9 cellular contexts compared by ENCODE assay signal in genomic region chr18:32771871-32772499, GRCh38. TPM values are rescaled to one million over a fixed set of nuclear protein-coding genes. Genes with fewer than 3 reads are reported as not detected.
DNase-seq lines count a peak whose midpoint lies in the region; ATAC-seq and TF ChIP-seq lines count a peak whose summit lies in the region.
"Had no signal": no experiment of that assay in that cellular context is flagged by ENCODE, and none has a peak within 500 bp of the region (broad histone marks: within the 10 kb centered on the region; RNA-seq: fewer than 3 reads in every experiment).

No MANE protein-coding gene starts in this region.

- H3K27ac Mint-ChIP-seq in naive thymus-derived CD4-positive, alpha-beta T cell = no peak overlapping the region

- H3K27ac ChIP-seq in KMS-11 (no peak overlapping the region), colonic mucosa (no peak overlapping the region)
- H3K27ac ChIP-seq in naive thymus-derived CD4-positive, alpha-beta T cell (ENCODE audit: low read depth, low read length) = no peak overlapping the region
- no peak overlapping the region for H3K27ac ChIP-seq in effector memory CD4-positive, alpha-beta T cell (ENCODE audit: insufficient read depth, low read length, poor library complexity, severe bottlenecking)

- H3K27me3 ChIP-seq in KMS-11 (ENCODE audit: insufficient read depth, low read depth) (no peaks in the 10 kb centered on the region), colonic mucosa (peaks cover 35% of the 10 kb centered on the region)
- H3K27me3 ChIP-seq in naive thymus-derived CD4-positive, alpha-beta T cell (ENCODE audit: control insufficient read depth in 2 of 2, insufficient read depth in 2 of 2, low read length in 2 of 2) = peaks cover 0 to 13% of the 10 kb centered on the region in 2 donors
- peaks cover 26% of the 10 kb centered on the region for H3K27me3 ChIP-seq in effector memory CD4-positive, alpha-beta T cell (replicated peaks; ENCODE audit: control insufficient read depth, insufficient read depth, low read length, poor library complexity, severe bottlenecking)

- H3K4me1 ChIP-seq in KMS-11 (ENCODE audit: low read depth, poor library complexity, severe bottlenecking) (no peaks in the 10 kb centered on the region), colonic mucosa (peaks cover 7% of the 10 kb centered on the region)
- no peaks in the 10 kb centered on the region for H3K4me1 ChIP-seq in naive thymus-derived CD4-positive, alpha-beta T cell (ENCODE audit: control insufficient read depth in 2 of 2, insufficient read depth in 2 of 2, low read length in 2 of 2)
- H3K4me1 ChIP-seq in effector memory CD4-positive, alpha-beta T cell (ENCODE audit: control insufficient read depth, insufficient read depth, low read length, poor library complexity, severe bottlenecking) = peaks cover 4% of the 10 kb centered on the region

- CTCF ChIA-PET in naive thymus-derived CD4-positive, alpha-beta T cell (lab: Charles Lee) = no interaction called here

- no peak for ATAC-seq in naive thymus-derived CD4-positive, alpha-beta T cell

- intact Hi-C loops in colonic mucosa (cut with DNase I) = no loop called here
- intact Hi-C loops in naive thymus-derived CD4-positive, alpha-beta T cell (cut with micrococcal nuclease) = no loop called here

- no peaks in the 10 kb centered on the region for H3K79me2 ChIP-seq in KMS-11 (ENCODE audit: insufficient read depth, low read depth)

- POLR2A ChIA-PET in naive thymus-derived CD4-positive, alpha-beta T cell (lab: Charles Lee) = no interaction called here

- DNase-seq in AG08396 (ENCODE audit: low spot score) (peak; percentile 8), colonic mucosa (no peak), GOT3 (lab: John Stamatoyannopoulos, UW) (no peak), occipital lobe (lab: John Stamatoyannopoulos, UW) (no peak)
- no peak for DNase-seq in naive thymus-derived CD4-positive, alpha-beta T cell
- DNase-seq in effector memory CD4-positive, alpha-beta T cell = no peak
- DNase-seq in activated CD4-positive, CD25-positive, alpha-beta regulatory T cell treated with anti-CD3 and anti-CD28 coated beads, Interleukin-2, amount 50 U/mL, for 72 hours = no peak

- no peaks in the 10 kb centered on the region for H4K20me1 ChIP-seq in KMS-11 (ENCODE audit: insufficient read depth)

- peak overlapping the region; percentile 33 for H3K4me3 ChIP-seq in KMS-11 (IDR thresholded peaks at IDR 0.05; ENCODE audit: insufficient read depth, low read depth, low read length)
- peak overlapping the region; percentile 24 for H3K4me3 ChIP-seq in colonic mucosa
- no peak overlapping the region for H3K4me3 ChIP-seq in naive thymus-derived CD4-positive, alpha-beta T cell (ENCODE audit: low read length)
- H3K4me3 ChIP-seq in effector memory CD4-positive, alpha-beta T cell (ENCODE audit: insufficient read depth, low read depth, low read length, poor library complexity, severe bottlenecking) = no peak overlapping the region

- no peaks in the 10 kb centered on the region for H3K36me3 Mint-ChIP-seq in naive thymus-derived CD4-positive, alpha-beta T cell

- H3K9me3 Mint-ChIP-seq in naive thymus-derived CD4-positive, alpha-beta T cell = peaks cover 0 to 3% (median 0%) of the 10 kb centered on the region in 11 donors

- peak overlapping the region in 9 of 10 donors; percentile 2 to 73 (median 60) for H3K4me3 Mint-ChIP-seq in naive thymus-derived CD4-positive, alpha-beta T cell

- TF ChIP-seq CTCF in KMS-11 (conservative IDR thresholded peaks at IDR 0.05; ENCODE audit: low read depth, low read length) (no peak), colonic mucosa (IDR thresholded peaks at IDR 0.05) (no peak)

- peaks cover 0 to 15% (median 6%) of the 10 kb centered on the region in 7 donors for H3K4me1 Mint-ChIP-seq in naive thymus-derived CD4-positive, alpha-beta T cell

- no peak overlapping the region for H3K4me2 ChIP-seq in KMS-11

- H3K9me3 ChIP-seq in colonic mucosa = no peaks in the 10 kb centered on the region
- H3K9me3 ChIP-seq in naive thymus-derived CD4-positive, alpha-beta T cell (ENCODE audit: control insufficient read depth in 2 of 3, low read length in 3 of 3) = no peaks in the 10 kb centered on the region
- H3K9me3 ChIP-seq in effector memory CD4-positive, alpha-beta T cell (ENCODE audit: control insufficient read depth, low read length) = no peaks in the 10 kb centered on the region

- H3K9ac ChIP-seq in KMS-11 (no peak overlapping the region), colonic mucosa (ENCODE audit: low read depth in 2 of 2, low read length in 2 of 2) (peak overlapping the region in 1 of 2 donors; percentile 13)

- H3K36me3 ChIP-seq in KMS-11 (ENCODE audit: insufficient read depth) (no peaks in the 10 kb centered on the region), colonic mucosa (no peaks in the 10 kb centered on the region)
- no peaks in the 10 kb centered on the region for H3K36me3 ChIP-seq in naive thymus-derived CD4-positive, alpha-beta T cell (ENCODE audit: control insufficient read depth in 2 of 3, insufficient read depth in 3 of 3, low read length in 3 of 3)
- H3K36me3 ChIP-seq in effector memory CD4-positive, alpha-beta T cell (ENCODE audit: control insufficient read depth, insufficient read depth, low read length) = no peaks in the 10 kb centered on the region

- no peak overlapping the region for H2AFZ ChIP-seq in KMS-11 (ENCODE audit: low read depth)

- peaks cover 54 to 63% (median 59%) of the 10 kb centered on the region in 5 donors for H3K27me3 Mint-ChIP-seq in naive thymus-derived CD4-positive, alpha-beta T cell

RNA-seq across cellular contexts. Expression of gene KLHL14, which starts 0.8 kb away (rescaled TPM):
- total RNA-seq in colonic mucosa (under 1 TPM; 0.07 to 0.08 TPM), occipital lobe (20.3 TPM)
- under 1 TPM in 2 of 5 experiments, not detected in 3; 0.29 to 0.59 TPM for total RNA-seq in naive thymus-derived CD4-positive, alpha-beta T cell
- polyA plus RNA-seq in naive thymus-derived CD4-positive, alpha-beta T cell = under 1 TPM in 1 of 2 donors, not detected in 1; 0.08 TPM
- total RNA-seq: RPMI7951 had no signal

Comparison
In these comparisons a context has a peak if more than half of its experiments do, and no peak if none do; other contexts are left out.
1. H3K4me3 ChIP-seq: peak in KMS-11 (single experiment) and colonic mucosa (single experiment); none in naive thymus-derived CD4-positive, alpha-beta T cell (single experiment) and effector memory CD4-positive, alpha-beta T cell (single experiment).
2. RNA of gene KLHL14, which starts 0.8 kb away (total RNA-seq): 20.3 TPM in occipital lobe (single experiment); 0.29 to 0.59 TPM in naive thymus-derived CD4-positive, alpha-beta T cell and 0.07 to 0.08 TPM in colonic mucosa; every median in the first group is over 10 times any median in the second.